8 cellular contexts compared by ENCODE assay signal in the genomic region with DNA sequence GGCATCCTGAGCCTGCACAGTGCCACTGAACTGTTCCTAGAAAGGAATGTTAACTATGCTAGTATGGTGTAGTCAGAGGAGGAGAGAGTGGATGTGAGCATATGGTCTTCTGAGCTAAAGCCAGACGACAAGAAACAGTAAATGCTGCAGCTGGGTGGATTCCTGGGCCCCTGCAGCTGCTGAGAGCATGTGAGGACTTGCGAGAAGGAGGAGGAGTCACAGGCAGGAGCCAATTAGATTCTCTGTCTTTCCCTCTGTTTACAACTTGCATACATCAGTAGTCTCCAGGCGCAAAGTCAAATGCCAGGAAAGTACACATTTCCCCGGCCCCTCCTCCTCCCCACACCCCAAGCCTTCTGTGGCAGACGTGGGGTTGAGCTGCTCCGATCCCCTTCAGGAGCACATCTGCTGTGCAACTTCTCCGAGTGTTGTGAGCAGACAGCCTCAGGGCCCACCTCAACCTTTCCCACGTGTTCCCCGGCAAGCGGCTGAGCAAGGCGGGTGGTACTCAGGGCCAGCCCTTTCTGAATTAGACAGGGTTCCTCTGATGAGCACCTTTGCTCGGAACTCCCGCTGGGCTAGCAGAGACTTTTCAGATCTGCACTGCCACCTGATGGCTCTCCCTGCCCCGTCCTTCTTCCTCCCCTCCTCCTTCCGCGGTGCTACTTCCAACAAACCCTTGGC.
DNase-seq lines count a peak whose midpoint lies in the region; ATAC-seq lines count a peak whose summit lies in the region.

No MANE protein-coding gene starts in this region.

- peak overlapping the region; percentile 5 to 60 for H3K9ac ChIP-seq in stomach smooth muscle (ENCODE audit: low read length in 2 of 2)

- H3K27me3 ChIP-seq in layer of hippocampus (ENCODE audit: control insufficient read depth, insufficient read depth, low read length) (no peaks in the 10 kb centered on the region), stomach smooth muscle (ENCODE audit: control insufficient read depth in 1 of 2, insufficient read depth in 2 of 2, low read length in 2 of 2) (peaks cover 0 to 20% of the 10 kb centered on the region in 2 donors)

- peak overlapping the region; percentile 25 to 40 for H3K4me3 ChIP-seq in stomach smooth muscle (ENCODE audit: low read length in 2 of 2)

- H3K4me1 ChIP-seq in stomach smooth muscle (ENCODE audit: control insufficient read depth, insufficient read depth, low read length), result peaks cover 16% of the 10 kb centered on the region

- H3K36me3 ChIP-seq in stomach smooth muscle (ENCODE audit: control insufficient read depth in 2 of 2, insufficient read depth in 2 of 2, low read length in 2 of 2), result no peaks in the 10 kb centered on the region

- in situ Hi-C loops in T47D (cut with HindIII; ENCODE audit: low pct_unique_long_range_greater_than_20kb, low sequenced_read_pairs), result no loop called here

- H3K27ac ChIP-seq in layer of hippocampus (ENCODE audit: low read depth, low read length) (peak overlapping the region; percentile 30), stomach smooth muscle (ENCODE audit: low read length) (peak overlapping the region; percentile 49)

- ATAC-seq in HG03460 (IDR thresholded peaks at IDR 0.05; ENCODE audit: unreplicated experiment), result peak; percentile 42
- no peak for ATAC-seq in GM21515 (IDR thresholded peaks at IDR 0.05; ENCODE audit: unreplicated experiment)
- ATAC-seq in GM21381 (IDR thresholded peaks at IDR 0.05; ENCODE audit: unreplicated experiment), result no peak

- DNase-seq in GM04504 (ENCODE audit: low read depth), result peak; percentile 47
- DNase-seq in SHP77 (lab: John Stamatoyannopoulos, UW), result peak; percentile 18 to 64
- DNase-seq in T47D (ENCODE audit: low read depth in 1 of 2, low spot score in 1 of 2), result peak; percentile 44 to 82

- no peaks in the 10 kb centered on the region for H3K9me3 ChIP-seq in stomach smooth muscle (ENCODE audit: control insufficient read depth in 2 of 2, low read length in 2 of 2)
